Comparison of ENCODE assay signal across 8 cellular contexts in genomic region chr7:43164757-43165156, GRCh38. TPM values are rescaled to one million over a fixed set of nuclear protein-coding genes. Genes with fewer than 3 reads are reported as not detected.
DNase-seq lines count a peak whose midpoint lies in the region; ATAC-seq, FAIRE-seq and TF ChIP-seq lines count a peak whose summit lies in the region.

No MANE protein-coding gene starts in this region.

- POLR2A ChIA-PET in CD4-positive, alpha-beta T cell (lab: Charles Lee) = no interaction called here

- H3K4me1 ChIP-seq in psoas muscle = no peaks in the 10 kb centered on the region

- intact Hi-C loops in psoas muscle (cut with DNase I) = no loop called here
- intact Hi-C loops in CD4-positive, alpha-beta T cell (cut with DNase I, micrococcal nuclease) = no loop called here
- intact Hi-C loops in dorsolateral prefrontal cortex (cut with DNase I) = no loop called here

- ATAC-seq in HG03196 (IDR thresholded peaks at IDR 0.05; ENCODE audit: unreplicated experiment) = peak; percentile 88
- ATAC-seq in psoas muscle = peak in 3 of 4 donors; percentile 37 to 64 (median 63)
- ATAC-seq in CD4-positive, alpha-beta T cell (ENCODE audit: poor library complexity) = no peak

- WGBS in psoas muscle, 3 donors = 56 to 75% (median 73%) methylated on average over 4 of the region's 4 CpGs

- H3K27me3 Mint-ChIP-seq in CD4-positive, alpha-beta T cell = peaks cover 23% of the 10 kb centered on the region

- no peaks in the 10 kb centered on the region for H3K9me3 Mint-ChIP-seq in CD4-positive, alpha-beta T cell

- H3K27ac Mint-ChIP-seq in CD4-positive, alpha-beta T cell = no peak overlapping the region

- no peak overlapping the region for H3K4me3 Mint-ChIP-seq in CD4-positive, alpha-beta T cell

- CTCF ChIA-PET in CD4-positive, alpha-beta T cell (lab: Charles Lee) = no interaction called here

- H3K27ac ChIP-seq in psoas muscle (no peak overlapping the region), dorsolateral prefrontal cortex (peak overlapping the region in 7 of 59 donors; percentile 14 to 41 (median 32))
- no peak overlapping the region for H3K27ac ChIP-seq in CD4-positive, alpha-beta T cell (ENCODE audit: low read depth, low read length)

- FAIRE-seq in GM19239 (lab: Jason Lieb, UNC) = peak; percentile 74

- no peak for TF ChIP-seq CTCF in psoas muscle (IDR thresholded peaks at IDR 0.05)
- no peak for TF ChIP-seq CTCF in CD4-positive, alpha-beta T cell (IDR thresholded peaks at IDR 0.05)
- no peak for TF ChIP-seq CTCF in dorsolateral prefrontal cortex (IDR thresholded peaks at IDR 0.05 in 54 of 56, conservative IDR thresholded peaks at IDR 0.05 in 2 of 56; ENCODE audit: low read depth in 1 of 56, partially characterized antibody in 56 of 56)

- no peaks in the 10 kb centered on the region for H3K36me3 ChIP-seq in psoas muscle (ENCODE audit: insufficient read depth in 1 of 2, low read depth in 1 of 2)

- no peaks in the 10 kb centered on the region for H3K9me3 ChIP-seq in psoas muscle
- H3K9me3 ChIP-seq in CD4-positive, alpha-beta T cell (ENCODE audit: control insufficient read depth, low read length) = no peaks in the 10 kb centered on the region

- H3K27me3 ChIP-seq in psoas muscle (ENCODE audit: insufficient read depth in 3 of 3, low read length in 2 of 3) = no peaks in the 10 kb centered on the region
- H3K27me3 ChIP-seq in CD4-positive, alpha-beta T cell (ENCODE audit: control insufficient read depth, insufficient read depth, low read length) = peaks cover 3% of the 10 kb centered on the region
- no peaks in the 10 kb centered on the region for H3K27me3 ChIP-seq in dorsolateral prefrontal cortex

- DNase-seq in AG08395 (ENCODE audit: low spot score) = peak; percentile 92
- peak; percentile 13 for DNase-seq in GM19239 (ENCODE audit: insufficient read length, low spot score)
- peak; percentile 86 for DNase-seq in astrocyte of the hippocampus (ENCODE audit: low read depth, low spot score)
- DNase-seq in psoas muscle = no peak
- DNase-seq in stimulated activated CD4-positive, alpha-beta T cell treated with anti-CD3 and anti-CD28 coated beads, Interleukin-12 subunit alpha, Interleukin-12 subunit beta, amount 100 ng/mL, for 4 hours = no peak
- DNase-seq in CD4-positive, alpha-beta T cell = no peak
- no peak for DNase-seq in dorsolateral prefrontal cortex

- H3K4me3 ChIP-seq in psoas muscle = no peak overlapping the region
- peak overlapping the region in 2 of 59 donors; percentile 6 to 13 for H3K4me3 ChIP-seq in dorsolateral prefrontal cortex

- H3K4me1 Mint-ChIP-seq in CD4-positive, alpha-beta T cell (ENCODE audit: low read depth) = no peaks in the 10 kb centered on the region

- no peaks in the 10 kb centered on the region for H3K36me3 Mint-ChIP-seq in CD4-positive, alpha-beta T cell (ENCODE audit: low read depth)

RNA-seq across cellular contexts. Expression of gene HECW1, which starts 52.3 kb away (rescaled TPM):
- total RNA-seq in psoas muscle (1 to 10 TPM in 3 of 4 donors, under 1 TPM in 1; 0.93 to 2.8 (median 1.5) TPM), dorsolateral prefrontal cortex (100 to 1,000 TPM in 79 of 120 experiments, 10 to 100 TPM in 41; 34.3 to 181 (median 107) TPM)
- 1 to 10 TPM in 1 of 3 donors, under 1 TPM in 2; 0.07 to 1.7 (median 0.56) TPM for polyA plus RNA-seq in psoas muscle
- not detected for total RNA-seq in CD4-positive, alpha-beta T cell

Comparison
In these comparisons a context has a peak if more than half of its experiments do, and no peak if none do; other contexts are left out.
1. DNase-seq: peak in AG08395 (single experiment), GM19239 (single experiment) and astrocyte of the hippocampus (single experiment); none in psoas muscle (0 of 2), stimulated activated CD4-positive, alpha-beta T cell treated with anti-CD3 and anti-CD28 coated beads, Interleukin-12 subunit alpha, Interleukin-12 subunit beta, amount 100 ng/mL, for 4 hours (single experiment), CD4-positive, alpha-beta T cell (0 of 10) and dorsolateral prefrontal cortex (0 of 10).
2. RNA of gene HECW1, which starts 52.3 kb away (total RNA-seq): 34.3 to 181 TPM in dorsolateral prefrontal cortex; 0.93 to 2.8 TPM in psoas muscle and not detected in CD4-positive, alpha-beta T cell; every median in the first group is over 4 times any median in the second.